ENCODE assay signal across 22 cellular contexts in the genomic region with DNA sequence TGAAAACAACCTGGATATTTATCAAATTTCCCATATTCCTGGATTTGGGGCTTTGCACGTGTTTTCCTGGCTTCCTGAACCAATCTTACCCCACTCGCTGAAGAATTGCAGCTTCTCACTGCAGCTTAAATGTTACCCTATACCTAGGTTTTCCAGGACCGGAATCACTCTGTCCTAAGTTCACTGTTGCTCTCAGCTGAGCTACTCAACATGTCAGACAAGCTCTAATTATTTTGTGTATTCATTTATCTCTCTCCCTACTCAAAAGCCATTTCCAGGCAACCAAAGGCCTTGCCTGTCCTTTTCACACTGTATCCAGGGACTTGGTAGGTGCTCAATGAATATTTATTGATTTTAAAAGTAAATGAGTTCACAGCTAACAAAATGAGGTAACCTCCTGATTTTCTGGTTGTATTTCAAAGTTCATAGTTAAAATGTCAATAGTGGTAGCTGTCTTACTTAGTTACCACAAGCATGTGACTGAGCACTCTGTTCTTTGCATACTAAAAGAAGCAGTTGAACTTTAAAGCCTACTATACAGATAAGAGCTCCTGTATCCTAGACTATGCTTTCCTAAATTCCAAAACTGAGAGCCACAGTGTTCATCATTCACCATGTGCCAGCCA.
A peak's percentile ranks its signal among the peaks of the same experiment; 100 is the strongest.
DNase-seq lines count a peak whose midpoint lies in the region; ATAC-seq and TF ChIP-seq lines count a peak whose summit lies in the region.
"Had no signal": no experiment of that assay in that cellular context is flagged by ENCODE, and none has a peak within 500 bp of the region (broad histone marks: within the 10 kb centered on the region; RNA-seq: fewer than 3 reads in every experiment).

No MANE protein-coding gene starts in this region.

- H3K27ac ChIP-seq in HUES48 (ENCODE audit: low read depth, low read length) (peak overlapping the region; percentile 56), endodermal cell (ENCODE audit: low read depth, low read length) (no peak overlapping the region), liver (ENCODE audit: low read depth in 1 of 2, low read length in 2 of 2) (no peak overlapping the region)
- H3K27ac ChIP-seq: GM23248, SK-N-MC had no signal

- H3K4me1 Mint-ChIP-seq in endodermal cell = peaks cover 15% of the 10 kb centered on the region
- H3K4me1 Mint-ChIP-seq: CD4-positive, CD25-positive, alpha-beta regulatory T cell; IgD-negative memory B cell had no signal

- ATAC-seq in HG02840 (IDR thresholded peaks at IDR 0.05; ENCODE audit: low FRiP score, unreplicated experiment) = no peak

- no peak overlapping the region for H3K4me3 ChIP-seq in HUES48 (ENCODE audit: low read depth, low read length)
- peak overlapping the region; percentile 26 for H3K4me3 ChIP-seq in endodermal cell (ENCODE audit: low read length)
- H3K4me3 ChIP-seq in liver (ENCODE audit: low read depth in 1 of 3, low read length in 3 of 3) = no peak overlapping the region
- H3K4me3 ChIP-seq: GM23248, SK-N-MC had no signal

- H3K27me3 Mint-ChIP-seq in endodermal cell (ENCODE audit: insufficient read depth) = peaks cover 5% of the 10 kb centered on the region
- H3K27me3 Mint-ChIP-seq: CD4-positive, CD25-positive, alpha-beta regulatory T cell had no signal

- H3K27ac Mint-ChIP-seq in endodermal cell = no peak overlapping the region
- H3K27ac Mint-ChIP-seq: CD4-positive, CD25-positive, alpha-beta regulatory T cell; IgD-negative memory B cell had no signal

- no peak overlapping the region for H3K9ac ChIP-seq in HUES48 (ENCODE audit: low read depth, low read length)
- H3K9ac ChIP-seq in endodermal cell (ENCODE audit: extremely low read depth, low read length, poor library complexity, severe bottlenecking) = peak overlapping the region; percentile 8
- no peak overlapping the region for H3K9ac ChIP-seq in liver (ENCODE audit: low read depth in 1 of 2, low read length in 2 of 2)
- H3K9ac ChIP-seq: GM23248 had no signal

- no peaks in the 10 kb centered on the region for H3K9me3 ChIP-seq in HUES48 (ENCODE audit: control insufficient read depth, insufficient read depth, low read length)
- H3K9me3 ChIP-seq in endodermal cell (ENCODE audit: control insufficient read depth, low read length) = peaks cover 12% of the 10 kb centered on the region
- H3K9me3 ChIP-seq in liver (ENCODE audit: control insufficient read depth in 4 of 4, low read length in 3 of 4) = peaks cover 0 to under 1% (median 0%) of the 10 kb centered on the region in 4 donors
- H3K9me3 ChIP-seq: BE2C, Caco-2 had no signal

- H3K4me3 Mint-ChIP-seq in endodermal cell = no peak overlapping the region
- H3K4me3 Mint-ChIP-seq: CD4-positive, CD25-positive, alpha-beta regulatory T cell; IgD-negative memory B cell had no signal

- WGBS in endodermal cell (ENCODE audit: insufficient coverage in 1 of 2, insufficient read length in 1 of 2), 2 experiments = 45 to 73% methylated on average over 3 of the region's 3 CpGs
- 49% methylated on average over 3 of the region's 3 CpGs for whole genome bisulfite sequencing in liver

- TF ChIP-seq CTCF in endodermal cell (conservative IDR thresholded peaks at IDR 0.05) (no peak), liver (IDR thresholded peaks at IDR 0.05; ENCODE audit: low read depth, low read length, missing input control) (no peak)

- no peaks in the 10 kb centered on the region for H3K36me3 ChIP-seq in HUES48 (ENCODE audit: control insufficient read depth, insufficient read depth, low read length)
- no peaks in the 10 kb centered on the region for H3K36me3 ChIP-seq in endodermal cell (ENCODE audit: control insufficient read depth, insufficient read depth, low read length)
- H3K36me3 ChIP-seq in liver (ENCODE audit: control insufficient read depth in 4 of 4, insufficient read depth in 3 of 4, low read depth in 1 of 4, low read length in 3 of 4) = no peaks in the 10 kb centered on the region
- H3K36me3 ChIP-seq: BE2C had no signal

- DNase-seq in COLO829 (ENCODE audit: low spot score) (peak; percentile 6), endodermal cell (no peak), NCI-H345 treated with DMSO at 0.1 percent for 48 hours (lab: John Stamatoyannopoulos, UW; ENCODE audit: unreplicated experiment) (no peak)
- no peak for DNase-seq in activated CD4-positive, CD25-positive, alpha-beta regulatory T cell (lab: John Stamatoyannopoulos, UW)
- DNase-seq in effector CD4-positive, alpha-beta T cell = no peak
- DNase-seq: BE2C; Caco-2; CD4-positive, CD25-positive, alpha-beta regulatory T cell; GDM1; GM23248; Karpas-422; NCI-H1417 treated with DMSO at 0.1 percent for 48 hours; NCI-H187 treated with DMSO at 0.1 percent for 48 hours; NCI-H446 treated with DMSO at 0.1 percent for 48 hours; NCI-H748 treated with DMSO at 0.1 percent for 48 hours; NK-92 treated with Interleukin-12 subunit alpha and Interleukin-12 subunit beta, amount 100 ng/mL, for 24 hours; Right ventricle myocardium superior had no signal

- H3K9me3 Mint-ChIP-seq in endodermal cell = peaks cover 11% of the 10 kb centered on the region

- H3K27me3 ChIP-seq in HUES48 (ENCODE audit: control insufficient read depth, insufficient read depth, low read length) (no peaks in the 10 kb centered on the region), endodermal cell (ENCODE audit: control insufficient read depth, insufficient read depth, low read length, poor library complexity, severe bottlenecking) (no peaks in the 10 kb centered on the region), liver (ENCODE audit: control insufficient read depth in 4 of 4, insufficient read depth in 4 of 4, low read length in 3 of 4) (no peaks in the 10 kb centered on the region)
- H3K27me3 ChIP-seq: BE2C had no signal

- peak in 1 of 2 donors; percentile 9 for TF ChIP-seq RAD21 in liver (IDR thresholded peaks at IDR 0.05)

- H3K36me3 Mint-ChIP-seq in endodermal cell (ENCODE audit: low read depth) = peaks cover 2% of the 10 kb centered on the region
- H3K36me3 Mint-ChIP-seq: CD4-positive, CD25-positive, alpha-beta regulatory T cell had no signal

- H3K4me1 ChIP-seq in HUES48 (ENCODE audit: control insufficient read depth, insufficient read depth, low read length) (peaks cover 15% of the 10 kb centered on the region), endodermal cell (ENCODE audit: control insufficient read depth, insufficient read depth, low read length) (peaks cover 13% of the 10 kb centered on the region), liver (ENCODE audit: control insufficient read depth in 4 of 4, insufficient read depth in 4 of 4, low read length in 3 of 4) (peaks cover 0 to 10% (median 4%) of the 10 kb centered on the region in 4 donors)
- H3K4me1 ChIP-seq: BE2C had no signal

TF ChIP-seq in liver, 16 proteins besides CTCF, POLR2A, EP300 and RAD21 (continues in another document):
- TF ChIP-seq SP1 (IDR thresholded peaks at IDR 0.05) (peak; percentile 32), GABPA (IDR thresholded peaks at IDR 0.05 in 1 of 2, conservative IDR thresholded peaks at IDR 0.05 in 1 of 2) (peak in 1 of 2 donors; percentile 10), FOXA2 (IDR thresholded peaks at IDR 0.05) (peak; percentile 49), FOXA1 (IDR thresholded peaks at IDR 0.05) (peak; percentile 30), EGR1 (IDR thresholded peaks at IDR 0.05; ENCODE audit: low read depth in 2 of 2) (no peak), NR2F2 (IDR thresholded peaks at IDR 0.05) (no peak), TAF1 (conservative IDR thresholded peaks at IDR 0.05) (no peak), HNF4G (IDR thresholded peaks at IDR 0.05) (no peak), HNF4A (conservative IDR thresholded peaks at IDR 0.05) (peak; percentile 64 to 75), REST (IDR thresholded peaks at IDR 0.05) (no peak), YY1 (IDR thresholded peaks at IDR 0.05) (peak; percentile 21), RXRA (IDR thresholded peaks at IDR 0.05) (peak; percentile 15 to 64), JUND (IDR thresholded peaks at IDR 0.05) (peak in 1 of 2 donors; percentile 45)
- TF ChIP-seq, protein P1, sequence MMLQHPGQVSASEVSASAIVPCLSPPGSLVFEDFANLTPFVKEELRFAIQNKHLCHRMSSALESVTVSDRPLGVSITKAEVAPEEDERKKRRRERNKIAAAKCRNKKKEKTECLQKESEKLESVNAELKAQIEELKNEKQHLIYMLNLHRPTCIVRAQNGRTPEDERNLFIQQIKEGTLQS (IDR thresholded peaks at IDR 0.05) = no peak
